ENCODE assay signal across 17 cellular contexts in genomic region chr13:50144473-50145160, GRCh38.
A peak's percentile ranks its signal among the peaks of the same experiment; 100 is the strongest.
DNase-seq lines count a peak whose midpoint lies in the region; TF ChIP-seq lines count a peak whose summit lies in the region.
"Had no signal": no experiment of that assay in that cellular context is flagged by ENCODE, and none has a peak within 500 bp of the region (broad histone marks: within the 10 kb centered on the region; RNA-seq: fewer than 3 reads in every experiment).

No MANE protein-coding gene starts in this region.

- no peaks in the 10 kb centered on the region for H3K4me1 ChIP-seq in Peyer's patch

- H3K36me3 ChIP-seq in SK-N-MC (ENCODE audit: insufficient read depth, low read length) (no peaks in the 10 kb centered on the region), Peyer's patch (no peaks in the 10 kb centered on the region)
- H3K36me3 ChIP-seq: SJCRH30 had no signal

- H3K27ac ChIP-seq in SK-N-MC, result peak overlapping the region; percentile 92
- H3K27ac ChIP-seq in Peyer's patch, result no peak overlapping the region
- H3K27ac ChIP-seq: 22Rv1, RWPE1, SJCRH30 had no signal

- no peak overlapping the region for H3K9ac ChIP-seq in SK-N-MC (ENCODE audit: insufficient read length)

- no peaks in the 10 kb centered on the region for H3K9me3 ChIP-seq in SK-N-MC (ENCODE audit: low read depth, low read length)
- no peaks in the 10 kb centered on the region for H3K9me3 ChIP-seq in Peyer's patch
- H3K9me3 ChIP-seq: SJCRH30 had no signal

- H3K27me3 ChIP-seq in Peyer's patch, result no peaks in the 10 kb centered on the region
- H3K27me3 ChIP-seq: SJCRH30 had no signal

- TF ChIP-seq CTCF in fibroblast of the aortic adventitia (IDR thresholded peaks at IDR 0.05; ENCODE audit: insufficient read depth, low read length) (no peak), Peyer's patch (IDR thresholded peaks at IDR 0.05) (no peak)

- peak; percentile 40 for DNase-seq in NCI-H526 treated with DMSO at 0.1 percent for 48 hours (lab: John Stamatoyannopoulos, UW)
- no peak for DNase-seq in NCI-H526 (lab: John Stamatoyannopoulos, UW)
- DNase-seq in SK-N-MC (ENCODE audit: low read depth, low spot score), result no peak
- DNase-seq in fibroblast of the aortic adventitia (ENCODE audit: low read depth), result peak; percentile 28
- no peak for DNase-seq in SIG-M5 treated with dmso at 0.1 percent for 504 hours (lab: John Stamatoyannopoulos, UW; ENCODE audit: unreplicated experiment)
- DNase-seq in Peyer's patch, result no peak
- DNase-seq in DMS153 treated with DMSO at 0.1 percent for 48 hours (lab: John Stamatoyannopoulos, UW; ENCODE audit: unreplicated experiment), result no peak
- DNase-seq in cerebellum (ENCODE audit: low spot score), result no peak
- DNase-seq: C1 segment of cervical spinal cord, DMS 273 treated with DMSO at 0.1 percent for 48 hours, NCI-H1436 treated with DMSO at 0.1 percent for 48 hours, NCI-H2029 treated with DMSO at 0.1 percent for 48 hours, NCI-H510A, SJCRH30 had no signal

- TF ChIP-seq POLR2A in Peyer's patch (IDR thresholded peaks at IDR 0.05), result no peak

- H3K4me3 ChIP-seq in SK-N-MC (peak overlapping the region; percentile 59), fibroblast of the aortic adventitia (ENCODE audit: low read depth, low read length) (no peak overlapping the region), Peyer's patch (no peak overlapping the region)
- H3K4me3 ChIP-seq: K562, SJCRH30 had no signal

Comparison
In these comparisons a context has a peak if more than half of its experiments do, and no peak if none do; other contexts are left out.
1. DNase-seq: peak in NCI-H526 treated with DMSO at 0.1 percent for 48 hours (single experiment) and fibroblast of the aortic adventitia (single experiment); none in NCI-H526 (0 of 2), SK-N-MC (single experiment), SIG-M5 treated with dmso at 0.1 percent for 504 hours (single experiment), Peyer's patch (0 of 3), DMS153 treated with DMSO at 0.1 percent for 48 hours (single experiment) and cerebellum (single experiment).